Comparison of ENCODE assay signal across 25 cellular contexts in the genomic region with DNA sequence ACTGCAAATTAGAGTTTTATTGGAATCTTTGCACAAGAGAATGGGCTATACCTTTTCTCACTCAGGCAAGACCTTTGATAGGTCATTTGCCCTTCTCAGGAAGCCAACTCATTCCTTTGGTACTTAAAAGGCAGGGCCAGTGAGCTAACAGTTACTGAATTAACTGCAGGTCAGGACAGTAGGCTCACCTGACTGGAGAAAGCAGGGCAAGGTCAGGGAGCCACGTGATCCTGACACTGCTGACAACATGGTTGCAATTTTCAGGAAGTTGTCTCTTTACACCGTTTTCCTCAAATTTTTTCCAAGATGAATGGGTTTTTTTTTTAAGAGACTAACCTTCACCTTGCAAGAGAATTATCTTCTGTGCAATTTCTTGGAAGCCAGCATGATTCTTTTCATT. TPM values are rescaled to one million over a fixed set of nuclear protein-coding genes. Genes with fewer than 3 reads are reported as not detected.
A peak's percentile ranks its signal among the peaks of the same experiment; 100 is the strongest.
DNase-seq lines count a peak whose midpoint lies in the region; ATAC-seq, FAIRE-seq and TF ChIP-seq lines count a peak whose summit lies in the region.
"Had no signal": no experiment of that assay in that cellular context is flagged by ENCODE, and none has a peak within 500 bp of the region (broad histone marks: within the 10 kb centered on the region; RNA-seq: fewer than 3 reads in every experiment).

No MANE protein-coding gene starts in this region.

- WGBS in mammary epithelial cell (ENCODE audit: low coverage, missing lambda C conversion rate): 72% methylated on average over 2 of the region's 2 CpGs

- peaks cover 2% of the 10 kb centered on the region for H3K79me2 ChIP-seq in mammary epithelial cell (ENCODE audit: insufficient read depth, low read length)

- H3K36me3 ChIP-seq in mammary epithelial cell (ENCODE audit: insufficient read depth, low read length) (no peaks in the 10 kb centered on the region), bronchial epithelial cell (ENCODE audit: control insufficient read depth, insufficient read depth, low read length) (peaks cover 7% of the 10 kb centered on the region)

- TF ChIP-seq CTCF in mammary epithelial cell (conservative IDR thresholded peaks at IDR 0.05 in 1 of 2, IDR thresholded peaks at IDR 0.05 in 1 of 2; ENCODE audit: extremely low read depth in 1 of 2, insufficient read depth in 1 of 2, low read depth in 1 of 2, low read length in 2 of 2) (no peak), MCF 10A (IDR thresholded peaks at IDR 0.05; ENCODE audit: unreplicated experiment) (no peak), bronchial epithelial cell (IDR thresholded peaks at IDR 0.05; ENCODE audit: insufficient read depth, low read length, severe bottlenecking) (no peak), glutamatergic neuron (IDR thresholded peaks at IDR 0.05; ENCODE audit: partially characterized antibody, unreplicated experiment) (no peak)

- H3K27me3 Mint-ChIP-seq in MCF 10A (ENCODE audit: insufficient read depth, unreplicated experiment) (no peaks in the 10 kb centered on the region), glutamatergic neuron (ENCODE audit: unreplicated experiment) (no peaks in the 10 kb centered on the region)

- H3K9me3 Mint-ChIP-seq in MCF 10A (ENCODE audit: unreplicated experiment): no peaks in the 10 kb centered on the region
- no peaks in the 10 kb centered on the region for H3K9me3 Mint-ChIP-seq in glutamatergic neuron (ENCODE audit: unreplicated experiment)
- H3K9me3 Mint-ChIP-seq: CD14-positive monocyte had no signal

- no peaks in the 10 kb centered on the region for H3K9me3 ChIP-seq in mammary epithelial cell (replicated peaks; ENCODE audit: insufficient read depth, low read length)
- H3K9me3 ChIP-seq: BE2C, MG63 had no signal

- intact Hi-C loops in mammary epithelial cell (cut with micrococcal nuclease) (no loop called here), MCF 10A (cut with micrococcal nuclease) (no loop called here), left colon (cut with DNase I, micrococcal nuclease) (loop anchor here in 1 of 2 donors (10.0 kb wide), 1 partner anchor 516 kb away; no protein-coding TSS in a partner anchor)

- H3K4me3 ChIP-seq in mammary epithelial cell (replicated peaks in 1 of 3; ENCODE audit: insufficient read depth in 1 of 3, low read depth in 2 of 3, low read length in 3 of 3) (no peak overlapping the region), bronchial epithelial cell (ENCODE audit: low read depth, low read length) (no peak overlapping the region)
- H3K4me3 ChIP-seq: MG63 had no signal

- H3K27me3 ChIP-seq in mammary epithelial cell (ENCODE audit: insufficient read depth, low read length) (no peaks in the 10 kb centered on the region), bronchial epithelial cell (ENCODE audit: control insufficient read depth, insufficient read depth, low read length) (no peaks in the 10 kb centered on the region)
- H3K27me3 ChIP-seq: BE2C, MG63 had no signal

- H3K9ac ChIP-seq in mammary epithelial cell (ENCODE audit: insufficient read depth, low read length): no peak overlapping the region

- H3K36me3 Mint-ChIP-seq in MCF 10A (ENCODE audit: insufficient read depth, unreplicated experiment) (peaks cover 65% of the 10 kb centered on the region), glutamatergic neuron (ENCODE audit: unreplicated experiment) (no peaks in the 10 kb centered on the region)

- peak; percentile 54 for ATAC-seq in left colon
- no peak for ATAC-seq in SK-N-SH treated with all-trans-retinoic acid at 6 μM for 48 hours
- ATAC-seq: HCT116 had no signal

- POLR2A ChIA-PET in MCF 10A (lab: Yijun Ruan, JAX): no interaction called here

- no peaks in the 10 kb centered on the region for H3K4me1 ChIP-seq in mammary epithelial cell (ENCODE audit: insufficient read depth, low read length)
- H3K4me1 ChIP-seq: BE2C had no signal

- FAIRE-seq in bronchial epithelial cell (lab: Jason Lieb, UNC): no peak
- FAIRE-seq: GM12891, H1 had no signal

- H3K4me1 Mint-ChIP-seq in MCF 10A (ENCODE audit: insufficient read depth, unreplicated experiment): peaks cover 13% of the 10 kb centered on the region
- peaks cover 5% of the 10 kb centered on the region for H3K4me1 Mint-ChIP-seq in glutamatergic neuron (ENCODE audit: low read depth, unreplicated experiment)

- BruUV-seq in mammary epithelial cell (replicated peaks; lab: Mats Ljungman, UMichigan) (no TSS peak), MCF 10A (replicated peaks; lab: Mats Ljungman, UMichigan) (no TSS peak)

- no peak overlapping the region for H2AFZ ChIP-seq in mammary epithelial cell (ENCODE audit: low read depth, low read length)

- no peak overlapping the region for H3K27ac ChIP-seq in mammary epithelial cell (ENCODE audit: insufficient read depth, low read depth, low read length)
- H3K27ac ChIP-seq: 22Rv1 had no signal

- DNase-seq in mammary epithelial cell (peak; percentile 35), MCF 10A (ENCODE audit: unreplicated experiment) (no peak), bronchial epithelial cell (ENCODE audit: low read depth) (peak; percentile 28), left colon (no peak), glutamatergic neuron (no peak), AML-193 (lab: John Stamatoyannopoulos, UW) (no peak), islet precursor cell (no peak)
- DNase-seq: BE2C, Calu3, DMS79 treated with DMSO at 0.1 percent for 48 hours, GF-D8, Kasumi-1, MG63, NCI-H2029, NCI-H526 treated with DMSO at 0.1 percent for 48 hours, RPMI8226, SHP77 treated with DMSO at 0.1 percent for 48 hours had no signal

- in situ Hi-C loops in mammary epithelial cell (cut with MboI; ENCODE audit: low sequenced_read_pairs in 2 of 2): no loop called here

- CTCF ChIA-PET in mammary epithelial cell (lab: Charles Lee; ENCODE audit: low non-redundant PET) (interaction anchor here (0.6 kb wide), 1 partner anchor 44 kb away, joined by 4 read pairs; no protein-coding TSS in a partner anchor), MCF 10A (lab: Yijun Ruan, JAX) (interaction anchor here (0.6 to 1.1 kb wide), 2 partner anchors 51 to 1112 kb away, joined by 3 read pairs; no protein-coding TSS in a partner anchor)

- dilution Hi-C loops in mammary epithelial cell (cut with HindIII; ENCODE audit: low sequenced_read_pairs): no loop called here

- H3K4me2 ChIP-seq in mammary epithelial cell (ENCODE audit: insufficient read depth, low read depth, low read length): no peak overlapping the region

- H4K20me1 ChIP-seq in mammary epithelial cell (ENCODE audit: insufficient read depth, low read length): no peaks in the 10 kb centered on the region

- H3K4me3 Mint-ChIP-seq in MCF 10A (ENCODE audit: unreplicated experiment) (no peak overlapping the region), glutamatergic neuron (ENCODE audit: unreplicated experiment) (no peak overlapping the region)
- H3K4me3 Mint-ChIP-seq: CD14-positive monocyte had no signal

- H3K27ac Mint-ChIP-seq in MCF 10A (ENCODE audit: low read depth, unreplicated experiment) (no peak overlapping the region), glutamatergic neuron (ENCODE audit: unreplicated experiment) (no peak overlapping the region)
- H3K27ac Mint-ChIP-seq: CD14-positive monocyte had no signal

TF ChIP-seq in SK-N-SH treated with all-trans-retinoic acid at 6 μM for 48 hours, 23 proteins besides CTCF, POLR2A, EP300 and RAD21 (continues in another document):
- TF ChIP-seq ZNF565 (CRISPR knock-in tag; conservative IDR thresholded peaks at IDR 0.05; ENCODE audit: low read depth) (no peak), ZNF8 (CRISPR knock-in tag; IDR thresholded peaks at IDR 0.05) (no peak), ARNTL (CRISPR knock-in tag; IDR thresholded peaks at IDR 0.05; ENCODE audit: borderline replicate concordance, low read depth) (no peak), GLIS3 (CRISPR knock-in tag; IDR thresholded peaks at IDR 0.05) (no peak), RARB (CRISPR knock-in tag; IDR thresholded peaks at IDR 0.05) (no peak), ESRRG (CRISPR knock-in tag; IDR thresholded peaks at IDR 0.05) (no peak), ZNF70 (CRISPR knock-in tag; IDR thresholded peaks at IDR 0.05) (no peak)
- TF ChIP-seq, protein P1, sequence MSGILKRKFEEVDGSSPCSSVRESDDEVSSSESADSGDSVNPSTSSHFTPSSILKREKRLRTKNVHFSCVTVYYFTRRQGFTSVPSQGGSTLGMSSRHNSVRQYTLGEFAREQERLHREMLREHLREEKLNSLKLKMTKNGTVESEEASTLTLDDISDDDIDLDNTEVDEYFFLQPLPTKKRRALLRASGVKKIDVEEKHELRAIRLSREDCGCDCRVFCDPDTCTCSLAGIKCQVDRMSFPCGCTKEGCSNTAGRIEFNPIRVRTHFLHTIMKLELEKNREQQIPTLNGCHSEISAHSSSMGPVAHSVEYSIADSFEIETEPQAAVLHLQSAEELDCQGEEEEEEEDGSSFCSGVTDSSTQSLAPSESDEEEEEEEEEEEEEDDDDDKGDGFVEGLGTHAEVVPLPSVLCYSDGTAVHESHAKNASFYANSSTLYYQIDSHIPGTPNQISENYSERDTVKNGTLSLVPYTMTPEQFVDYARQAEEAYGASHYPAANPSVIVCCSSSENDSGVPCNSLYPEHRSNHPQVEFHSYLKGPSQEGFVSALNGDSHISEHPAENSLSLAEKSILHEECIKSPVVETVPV (CRISPR knock-in tag; IDR thresholded peaks at IDR 0.05): no peak
- TF ChIP-seq, protein P2, sequence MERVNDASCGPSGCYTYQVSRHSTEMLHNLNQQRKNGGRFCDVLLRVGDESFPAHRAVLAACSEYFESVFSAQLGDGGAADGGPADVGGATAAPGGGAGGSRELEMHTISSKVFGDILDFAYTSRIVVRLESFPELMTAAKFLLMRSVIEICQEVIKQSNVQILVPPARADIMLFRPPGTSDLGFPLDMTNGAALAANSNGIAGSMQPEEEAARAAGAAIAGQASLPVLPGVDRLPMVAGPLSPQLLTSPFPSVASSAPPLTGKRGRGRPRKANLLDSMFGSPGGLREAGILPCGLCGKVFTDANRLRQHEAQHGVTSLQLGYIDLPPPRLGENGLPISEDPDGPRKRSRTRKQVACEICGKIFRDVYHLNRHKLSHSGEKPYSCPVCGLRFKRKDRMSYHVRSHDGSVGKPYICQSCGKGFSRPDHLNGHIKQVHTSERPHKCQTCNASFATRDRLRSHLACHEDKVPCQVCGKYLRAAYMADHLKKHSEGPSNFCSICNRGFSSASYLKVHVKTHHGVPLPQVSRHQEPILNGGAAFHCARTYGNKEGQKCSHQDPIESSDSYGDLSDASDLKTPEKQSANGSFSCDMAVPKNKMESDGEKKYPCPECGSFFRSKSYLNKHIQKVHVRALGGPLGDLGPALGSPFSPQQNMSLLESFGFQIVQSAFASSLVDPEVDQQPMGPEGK (CRISPR knock-in tag; IDR thresholded peaks at IDR 0.05; ENCODE audit: borderline replicate concordance): no peak

RNA-seq across cellular contexts. Expression of gene CPSF4L, which starts 21.1 kb away (rescaled TPM):
- total RNA-seq in mammary epithelial cell: not detected
- polyA plus RNA-seq in mammary epithelial cell: not detected
- polyA minus RNA-seq in mammary epithelial cell: not detected
- total RNA-seq in MCF 10A (2022): not detected in 2 replicates
- not detected in 2 replicates for total RNA-seq in bronchial epithelial cell
- total RNA-seq in left colon: under 1 TPM in 1 of 2 donors, not detected in 1; 0.20 TPM
- 0.44 TPM for total RNA-seq in glutamatergic neuron (ENCODE audit: unreplicated experiment)
- total RNA-seq: Calu3, H1, HT-29, NCI-H460 had no signal
- polyA plus RNA-seq: CD14-positive monocyte, H1 had no signal

RNA-seq across cellular contexts. Expression of gene COG1, which starts 47.7 kb away (rescaled TPM):
- total RNA-seq in mammary epithelial cell (10 to 100 TPM; 23.3 to 35.2 TPM), MCF 10A (2022) (37.0 and 42.8 TPM in 2 replicates), bronchial epithelial cell (7.9 and 12.9 TPM in 2 replicates), left colon (10 to 100 TPM; 46.4 to 59.6 TPM), glutamatergic neuron (ENCODE audit: unreplicated experiment) (43.1 TPM)
- 12.8 TPM for polyA plus RNA-seq in mammary epithelial cell
- polyA minus RNA-seq in mammary epithelial cell: 19.9 TPM

Comparison
In these comparisons a context has a peak if more than half of its experiments do, and no peak if none do; other contexts are left out.
1. DNase-seq: peak in mammary epithelial cell (single experiment) and bronchial epithelial cell (single experiment); none in MCF 10A (single experiment), left colon (0 of 2), glutamatergic neuron (single experiment), AML-193 (0 of 2) and islet precursor cell (single experiment).